30 cellular contexts compared by ENCODE assay signal in genomic region chr3:143910756-143911155, GRCh38.
"Had no signal": no experiment of that assay in that cellular context is flagged by ENCODE, and none has a peak within 500 bp of the region (broad histone marks: within the 10 kb centered on the region; RNA-seq: fewer than 3 reads in every experiment).

No MANE protein-coding gene starts in this region.

- H3K79me2 ChIP-seq: hepatocyte had no signal

- H3K4me3 ChIP-seq: body of pancreas, gastroesophageal sphincter, heart right ventricle, hepatocyte had no signal

- H3K9me3 ChIP-seq: body of pancreas, gastroesophageal sphincter had no signal

- H3K27ac ChIP-seq: body of pancreas, gastroesophageal sphincter, heart right ventricle, hepatocyte, WERI-Rb-1 had no signal

- H3K36me3 ChIP-seq: gastroesophageal sphincter, heart right ventricle, WERI-Rb-1 had no signal

- H3K27me3 ChIP-seq: body of pancreas, gastroesophageal sphincter, heart right ventricle, hepatocyte had no signal

- FAIRE-seq: astrocyte, endometrium, endothelial cell of umbilical vein had no signal

- H3K4me1 ChIP-seq: body of pancreas, gastroesophageal sphincter, heart right ventricle had no signal

- H2AFZ ChIP-seq: hepatocyte had no signal

- H3K4me2 ChIP-seq: hepatocyte had no signal

- ATAC-seq: activated CD4-positive, CD25-positive, alpha-beta regulatory T cell treated with anti-CD3 and anti-CD28 coated beads, Interleukin-2, amount 50 U/mL, for 24 hours; activated CD8-positive, alpha-beta T cell treated with anti-CD3 and anti-CD28 coated beads for 36 hours; activated T-cell treated with anti-CD3 and anti-CD28 coated beads, Interleukin-2, amount 50 U/mL, for 4 hours; activated T-helper 17 cell treated with anti-CD3 and anti-CD28 coated beads, Interleukin-2, amount 50 U/mL, for 72 hours; body of pancreas; esophagus mucosa; gastroesophageal sphincter; heart right ventricle; T-helper 17 cell had no signal

- DNase-seq: activated B cell treated with CpG ODN at 0.5 μM for 24 hours; activated CD4-positive, alpha-beta T cell treated with anti-CD3 and anti-CD28 coated beads for 48 hours; activated CD4-positive, alpha-beta T cell treated with anti-CD3 and anti-CD28 coated beads, Interleukin-2, amount 50 U/mL, for 1 hour; activated CD4-positive, alpha-beta T cell treated with anti-CD3 and anti-CD28 coated beads, Interleukin-2, amount 50 U/mL, for 48 hours; activated CD8-positive, alpha-beta memory T cell treated with anti-CD3 and anti-CD28 coated beads for 24 hours; activated CD8-positive, alpha-beta T cell treated with anti-CD3 and anti-CD28 coated beads for 36 hours; activated effector memory CD4-positive, alpha-beta T cell treated with Interleukin-2 at 50 U/mL for 16 hours; activated gamma-delta T cell treated with Interleukin-2 at 50 U/mL for 16 hours; activated naive CD4-positive, alpha-beta T cell treated with anti-CD3 and anti-CD28 coated beads, Interleukin-2, amount 50 U/mL, for 16 hours; activated naive CD4-positive, alpha-beta T cell treated with Interleukin-2 at 50 U/mL for 16 hours; activated T-cell treated with anti-CD3 and anti-CD28 coated beads, Interleukin-2, amount 50 U/mL, for 4 hours; amniotic stem cell; anterior cingulate cortex; body of pancreas; cortex of kidney; effector CD8-positive, alpha-beta T cell; foreskin fibroblast; heart right ventricle; T-helper 1 cell; T-helper 17 cell; T1000; WERI-Rb-1 had no signal
